ENCODE assay signal across 26 cellular contexts in the genomic region with DNA sequence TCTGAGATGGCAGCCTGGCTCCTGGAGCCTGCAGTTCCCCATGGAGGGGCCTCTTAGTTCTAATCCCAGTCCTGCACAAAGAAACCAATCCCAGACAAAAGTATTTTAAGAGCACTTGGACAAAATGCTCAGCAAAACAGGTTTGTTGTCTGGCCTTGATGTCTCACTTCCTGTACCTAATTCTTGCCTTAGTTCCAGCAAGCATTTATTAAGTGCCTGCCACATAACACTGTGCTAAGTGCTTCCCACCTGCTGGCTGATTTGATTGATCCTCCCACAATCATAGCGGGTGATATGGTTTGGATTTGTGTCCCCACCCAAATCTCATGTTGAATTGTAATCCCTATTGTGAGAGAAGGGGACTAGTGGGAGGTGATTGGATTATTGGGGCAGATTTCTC.
"Had no signal": no experiment of that assay in that cellular context is flagged by ENCODE, and none has a peak within 500 bp of the region (broad histone marks: within the 10 kb centered on the region; RNA-seq: fewer than 3 reads in every experiment).

No MANE protein-coding gene starts in this region.

- H3K4me3 ChIP-seq: mucosa of descending colon, stomach, thyroid gland, upper lobe of left lung had no signal

- H3K27me3 ChIP-seq: stomach, thyroid gland, upper lobe of left lung had no signal

- ATAC-seq: activated CD4-positive, alpha-beta T cell treated with anti-CD3 and anti-CD28 coated beads for 36 hours; activated naive CD4-positive, alpha-beta T cell treated with anti-CD3 and anti-CD28 coated beads, Interleukin-2, amount 50 U/mL, for 72 hours; activated T-cell treated with anti-CD3 and anti-CD28 coated beads, Interleukin-2, amount 50 U/mL, for 72 hours; left cardiac atrium; mucosa of descending colon; natural killer cell treated with Interleukin-12 subunit alpha and Interleukin-12 subunit beta and Interleukin-15 and Interleukin-18, amount 100 ng/mL, for 72 hours; right cardiac atrium; stimulated activated naive B cell treated with anti-CD40 and anti-IgM and Interleukin-4, amounts not matched to agents 10 μg/mL and 1 μg/mL and 100 μg/mL, for 72 hours had no signal

- FAIRE-seq: colon, endometrium, keratinocyte had no signal

- H3K36me3 ChIP-seq: stomach, thyroid gland, upper lobe of left lung had no signal

- H3K9me3 ChIP-seq: mucosa of descending colon, stomach, thyroid gland had no signal

- H3K27ac ChIP-seq: stomach had no signal

- DNase-seq: activated CD4-positive, alpha-beta T cell treated with anti-CD3 and anti-CD28 coated beads for 36 hours; activated CD4-positive, alpha-beta T cell treated with anti-CD3 and anti-CD28 coated beads, Interleukin-2, amount 50 U/mL, for 4 hours; activated CD4-positive, CD25-positive, alpha-beta regulatory T cell; activated naive CD4-positive, alpha-beta T cell; activated T-cell treated with anti-CD3 and anti-CD28 coated beads for 4 hours; activated T-cell treated with anti-CD3 and anti-CD28 coated beads, Interleukin-2, amount 50 U/mL, for 72 hours; dermis blood vessel endothelial cell; effector CD8-positive, alpha-beta T cell; foreskin fibroblast; head of caudate nucleus; hippocampal formation; left cardiac atrium; mucosa of descending colon; right cardiac atrium; stimulated activated CD4-positive, alpha-beta T cell treated with anti-CD3 and anti-CD28 coated beads, Interleukin-15, amount 100 ng/mL, for 24 hours; stimulated activated CD4-positive, alpha-beta T cell treated with anti-CD3 and anti-CD28 coated beads, Interleukin-2, amount 100 ng/mL, for 24 hours; stimulated activated naive B cell treated with anti-CD40 and anti-IgM and Interleukin-4, amounts not matched to agents 10 μg/mL and 1 μg/mL and 100 μg/mL, for 72 hours; stomach; T-helper 1 cell; thyroid gland; upper lobe of left lung had no signal
